In genomic region chr19:28299649-28300048, GRCh38 we compare ENCODE assay signal across 1 cellular context.
TF ChIP-seq lines count a peak whose summit lies in the region.

No MANE protein-coding gene starts in this region.

TF ChIP-seq in GM23338, 12 proteins besides CTCF, POLR2A, EP300 and RAD21 (continued from another document):
- no peak for TF ChIP-seq ZNF462 (CRISPR knock-in tag; IDR thresholded peaks at IDR 0.05)
- TF ChIP-seq ETS1 (IDR thresholded peaks at IDR 0.05): no peak
- TF ChIP-seq CREB1 (CRISPR knock-in tag; IDR thresholded peaks at IDR 0.05; ENCODE audit: low read depth): no peak
- no peak for TF ChIP-seq STAT1 (IDR thresholded peaks at IDR 0.05; ENCODE audit: unreplicated experiment)
- no peak for TF ChIP-seq EZH2phosphoT487 (IDR thresholded peaks at IDR 0.05; ENCODE audit: unreplicated experiment)
- TF ChIP-seq EZH2 (IDR thresholded peaks at IDR 0.05; ENCODE audit: low read depth, unreplicated experiment): no peak
- TF ChIP-seq POLR2AphosphoS5 (IDR thresholded peaks at IDR 0.05; ENCODE audit: low read depth): no peak
- no peak for TF ChIP-seq JUNB (IDR thresholded peaks at IDR 0.05; ENCODE audit: unreplicated experiment)
